ENCODE assay signal across 8 cellular contexts in the genomic region with DNA sequence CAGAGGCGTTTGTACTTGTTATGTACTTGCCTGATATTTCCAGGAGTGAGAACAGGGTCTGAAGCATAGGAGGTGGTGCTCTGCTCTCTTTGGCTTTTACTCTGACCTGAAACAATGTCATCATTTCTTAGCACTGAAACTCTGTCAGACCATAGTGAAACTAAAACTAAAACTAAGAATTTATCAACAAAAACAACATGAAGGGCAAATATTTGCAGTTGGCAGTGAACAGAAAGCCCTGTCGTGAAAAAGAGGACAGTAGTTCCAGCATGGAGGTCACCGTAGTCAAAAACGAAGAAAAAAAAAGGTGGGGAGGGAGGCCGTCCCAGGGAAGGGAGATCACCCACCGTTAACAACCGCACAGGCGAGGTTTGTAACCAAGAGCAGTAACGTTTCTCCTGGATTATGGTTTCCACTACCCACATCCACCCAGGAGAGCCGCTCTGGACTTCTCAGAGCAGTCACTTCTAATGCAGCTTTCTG.
A peak's percentile ranks its signal among the peaks of the same experiment; 100 is the strongest.
DNase-seq lines count a peak whose midpoint lies in the region; ATAC-seq and TF ChIP-seq lines count a peak whose summit lies in the region.

No MANE protein-coding gene starts in this region.

- no peaks in the 10 kb centered on the region for H3K36me3 Mint-ChIP-seq in activated CD4-positive, alpha-beta memory T cell treated with anti-CD3 and anti-CD28 coated beads for 36 hours

- intact Hi-C loops in activated CD4-positive, alpha-beta memory T cell treated with anti-CD3 and anti-CD28 coated beads for 36 hours (cut with micrococcal nuclease): no loop called here
- intact Hi-C loops in transverse colon (cut with DNase I; ENCODE audit: low total_unique reads): no loop called here

- no peak overlapping the region for H3K27ac Mint-ChIP-seq in activated CD4-positive, alpha-beta memory T cell treated with anti-CD3 and anti-CD28 coated beads for 36 hours

- CTCF ChIA-PET in activated CD4-positive, alpha-beta memory T cell treated with anti-CD3 and anti-CD28 coated beads for 36 hours (lab: Charles Lee): no interaction called here

- no peak for DNase-seq in activated CD4-positive, alpha-beta memory T cell treated with anti-CD3 and anti-CD28 coated beads for 36 hours
- DNase-seq in kidney epithelial cell (ENCODE audit: low read depth) (no peak), transverse colon (no peak), SIG-M5 treated with dmso at 0.1 percent for 504 hours (lab: John Stamatoyannopoulos, UW; ENCODE audit: unreplicated experiment) (no peak), CD1c-positive myeloid dendritic cell (ENCODE audit: extremely low spot score) (no peak), NCI-H2227 (lab: John Stamatoyannopoulos, UW; ENCODE audit: unreplicated experiment) (no peak)

- H3K27me3 ChIP-seq in kidney epithelial cell (ENCODE audit: control insufficient read depth, insufficient read depth, low read length) (no peaks in the 10 kb centered on the region), transverse colon (no peaks in the 10 kb centered on the region)

- H3K4me3 ChIP-seq in kidney epithelial cell (ENCODE audit: low read depth, low read length) (peak overlapping the region; percentile 30), transverse colon (peak overlapping the region; percentile 14 to 52 (median 20))

- TF ChIP-seq EP300 in transverse colon (IDR thresholded peaks at IDR 0.05; ENCODE audit: low read depth): no peak

- TF ChIP-seq POLR2A in transverse colon (IDR thresholded peaks at IDR 0.05): no peak

- peak overlapping the region; percentile 58 for H3K4me3 Mint-ChIP-seq in activated CD4-positive, alpha-beta memory T cell treated with anti-CD3 and anti-CD28 coated beads for 36 hours

- H3K36me3 ChIP-seq in kidney epithelial cell (ENCODE audit: control insufficient read depth, insufficient read depth, low read length) (no peaks in the 10 kb centered on the region), transverse colon (no peaks in the 10 kb centered on the region)

- H3K9me3 ChIP-seq in transverse colon: no peaks in the 10 kb centered on the region

- H3K27ac ChIP-seq in transverse colon: peak overlapping the region in 2 of 4 donors; percentile 48 to 59

- in situ Hi-C loops in transverse colon (cut with MboI; ENCODE audit: low pct_ligation_motif_present in 1 of 4, low pct_unique_long_range_greater_than_20kb in 1 of 4, low sequenced_read_pairs in 3 of 4): no loop called here

- no peaks in the 10 kb centered on the region for H3K9me3 Mint-ChIP-seq in activated CD4-positive, alpha-beta memory T cell treated with anti-CD3 and anti-CD28 coated beads for 36 hours

- peaks cover 0 to 15% (median 4%) of the 10 kb centered on the region in 4 donors for H3K4me1 ChIP-seq in transverse colon

- no peaks in the 10 kb centered on the region for H3K27me3 Mint-ChIP-seq in activated CD4-positive, alpha-beta memory T cell treated with anti-CD3 and anti-CD28 coated beads for 36 hours

- POLR2A ChIA-PET in activated CD4-positive, alpha-beta memory T cell treated with anti-CD3 and anti-CD28 coated beads for 36 hours (lab: Charles Lee): no interaction called here

- no peaks in the 10 kb centered on the region for H3K4me1 Mint-ChIP-seq in activated CD4-positive, alpha-beta memory T cell treated with anti-CD3 and anti-CD28 coated beads for 36 hours (ENCODE audit: low read depth)

- ATAC-seq in GM18870 (IDR thresholded peaks at IDR 0.05; ENCODE audit: unreplicated experiment): peak; percentile 96
- ATAC-seq in HG02885 (IDR thresholded peaks at IDR 0.05; ENCODE audit: poor library complexity, unreplicated experiment): peak; percentile 90

- TF ChIP-seq CTCF in kidney epithelial cell (IDR thresholded peaks at IDR 0.05; ENCODE audit: insufficient read depth, low read length, poor library complexity, severe bottlenecking) (no peak), transverse colon (IDR thresholded peaks at IDR 0.05) (no peak)

- WGBS in transverse colon (ENCODE audit: low coverage in 1 of 2), 2 donors: 28 to 35% methylated on average over 9 to 10 of the region's 10 CpGs
